In the genomic region with DNA sequence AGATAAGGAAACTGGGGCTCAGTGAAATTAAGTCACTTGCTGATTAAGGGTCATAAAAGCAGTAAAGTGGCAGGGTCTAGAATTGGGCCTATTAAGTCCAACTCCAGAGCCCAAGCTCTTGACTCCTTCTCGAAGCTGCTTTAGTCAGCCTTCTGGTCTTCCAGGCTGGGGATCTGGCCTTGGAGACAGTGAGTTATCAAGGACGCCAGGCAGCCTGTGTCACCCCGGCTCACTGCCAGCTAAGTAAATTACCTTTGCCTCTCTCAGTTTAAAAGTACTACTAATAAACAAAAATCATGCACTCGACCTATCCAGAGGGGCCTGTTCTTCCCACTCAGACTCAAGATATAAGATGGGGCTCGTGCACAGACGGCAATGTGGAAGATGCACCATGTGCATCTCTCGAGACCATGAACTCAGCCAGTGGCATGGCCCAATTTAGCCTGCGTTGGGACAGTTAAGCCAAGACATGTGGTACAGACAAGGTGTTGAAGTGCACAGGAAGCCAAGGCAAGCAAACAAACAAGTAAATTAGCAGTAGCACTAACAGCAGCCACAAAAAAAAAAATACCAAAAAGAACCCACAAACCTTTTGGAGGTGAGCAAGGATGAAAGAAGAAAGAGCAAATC, we compare ENCODE assay signal across 18 cellular contexts.
"Had no signal": no experiment of that assay in that cellular context is flagged by ENCODE, and none has a peak within 500 bp of the region (broad histone marks: within the 10 kb centered on the region; RNA-seq: fewer than 3 reads in every experiment).

No MANE protein-coding gene starts in this region.

- H3K9ac ChIP-seq: parathyroid adenoma had no signal

- H3K79me2 ChIP-seq: parathyroid adenoma had no signal

- H3K36me3 Mint-ChIP-seq: naive B cell had no signal

- H3K4me3 Mint-ChIP-seq: brain; naive B cell; stimulated activated memory B cell treated with anti-CD40 and anti-IgM and Interleukin-4, amounts not matched to agents 10 μg/mL and 1 μg/mL and 100 μg/mL, for 72 hours had no signal

- H3K4me1 ChIP-seq: parathyroid adenoma, tibial nerve, vagina had no signal

- H3K4me3 ChIP-seq: tibial nerve, vagina had no signal

- DNase-seq: activated CD4-positive, alpha-beta T cell treated with anti-CD3 and anti-CD28 coated beads, Interleukin-2, amount 50 U/mL, for 4 hours; activated naive CD4-positive, alpha-beta T cell treated with anti-CD3 and anti-CD28 coated beads, Interleukin-2, amount 50 U/mL, for 16 hours; central memory CD4-positive, alpha-beta T cell; effector memory CD4-positive, alpha-beta T cell; foreskin melanocyte; head of caudate nucleus; left colon; naive B cell; stimulated activated CD4-positive, alpha-beta T cell treated with anti-CD3 and anti-CD28 coated beads, Interleukin-12 subunit alpha, Interleukin-12 subunit beta, amount 100 ng/mL, for 4 hours; stimulated activated CD4-positive, alpha-beta T cell treated with anti-CD3 and anti-CD28 coated beads, Interleukin-2, amount 100 ng/mL, for 24 hours; substantia nigra had no signal

- H3K27me3 ChIP-seq: neutrophil, tibial nerve, vagina had no signal

- H3K9me3 Mint-ChIP-seq: naive B cell; stimulated activated memory B cell treated with anti-CD40 and anti-IgM and Interleukin-4, amounts not matched to agents 10 μg/mL and 1 μg/mL and 100 μg/mL, for 72 hours had no signal

- H3K4me1 Mint-ChIP-seq: brain had no signal

- H3K36me3 ChIP-seq: vagina had no signal

- H2AFZ ChIP-seq: parathyroid adenoma had no signal

- ATAC-seq: activated CD4-positive, CD25-positive, alpha-beta regulatory T cell treated with anti-CD3 and anti-CD28 coated beads, Interleukin-2, amount 50 U/mL, for 24 hours; left colon; stimulated activated memory B cell treated with anti-CD40 and anti-IgM and Interleukin-4, amounts not matched to agents 10 μg/mL and 1 μg/mL and 100 μg/mL, for 72 hours had no signal

- H3K27ac Mint-ChIP-seq: brain; stimulated activated memory B cell treated with anti-CD40 and anti-IgM and Interleukin-4, amounts not matched to agents 10 μg/mL and 1 μg/mL and 100 μg/mL, for 72 hours had no signal

- H3K27me3 Mint-ChIP-seq: naive B cell; stimulated activated memory B cell treated with anti-CD40 and anti-IgM and Interleukin-4, amounts not matched to agents 10 μg/mL and 1 μg/mL and 100 μg/mL, for 72 hours had no signal

- H3K27ac ChIP-seq: neutrophil, parathyroid adenoma, tibial nerve, vagina had no signal

- H3K9me3 ChIP-seq: neutrophil, tibial nerve, vagina had no signal
